Comparison of ENCODE assay signal across 20 cellular contexts in the genomic region with DNA sequence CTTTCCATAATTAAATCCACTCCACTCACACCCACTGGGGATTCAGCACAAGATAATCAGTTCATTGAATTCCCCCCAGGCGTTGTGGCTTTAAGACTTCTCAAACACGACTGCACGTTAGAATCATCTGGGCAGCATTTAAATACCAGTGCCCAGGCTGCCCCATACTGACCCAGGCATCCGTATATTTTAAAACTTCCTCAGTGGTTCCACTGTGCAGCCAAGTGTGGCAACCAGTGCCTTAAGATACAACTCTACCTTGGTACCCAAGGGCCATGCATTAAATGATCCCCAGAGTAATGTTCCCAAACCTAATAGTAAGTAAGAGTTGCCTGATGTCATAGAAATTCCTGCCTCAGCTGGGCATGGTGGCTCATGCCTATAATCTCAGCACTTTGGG. TPM values are rescaled to one million over a fixed set of nuclear protein-coding genes. Genes with fewer than 3 reads are reported as not detected.
DNase-seq lines count a peak whose midpoint lies in the region; ATAC-seq, FAIRE-seq and TF ChIP-seq lines count a peak whose summit lies in the region.
"Had no signal": no experiment of that assay in that cellular context is flagged by ENCODE, and none has a peak within 500 bp of the region (broad histone marks: within the 10 kb centered on the region; RNA-seq: fewer than 3 reads in every experiment).

No MANE protein-coding gene starts in this region.

- no peak overlapping the region for H3K27ac ChIP-seq in GM12878 (ENCODE audit: control insufficient read depth, insufficient read depth)
- no peak overlapping the region for H3K27ac ChIP-seq in gastrocnemius medialis
- H3K27ac ChIP-seq: KMS-11, upper lobe of right lung had no signal

- POLR2A ChIA-PET in GM12878 (lab: Charles Lee): no interaction called here
- POLR2A ChIA-PET in activated CD4-positive, alpha-beta T cell treated with anti-CD3 and anti-CD28 coated beads for 36 hours (lab: Charles Lee): no interaction called here

- H3K27ac Mint-ChIP-seq in osteocyte (ENCODE audit: unreplicated experiment): peak overlapping the region; percentile 54
- no peak overlapping the region for H3K27ac Mint-ChIP-seq in activated CD4-positive, alpha-beta T cell treated with anti-CD3 and anti-CD28 coated beads for 36 hours
- H3K27ac Mint-ChIP-seq: activated CD8-positive, alpha-beta T cell treated with anti-CD3 and anti-CD28 coated beads for 36 hours had no signal

- no peaks in the 10 kb centered on the region for H3K79me2 ChIP-seq in GM12878 (ENCODE audit: control insufficient read depth, insufficient read depth, low read length)

- H3K9me3 Mint-ChIP-seq in osteocyte (ENCODE audit: unreplicated experiment): no peaks in the 10 kb centered on the region
- H3K9me3 Mint-ChIP-seq in activated CD4-positive, alpha-beta T cell treated with anti-CD3 and anti-CD28 coated beads for 36 hours (ENCODE audit: low read depth): no peaks in the 10 kb centered on the region
- H3K9me3 Mint-ChIP-seq: activated CD8-positive, alpha-beta T cell treated with anti-CD3 and anti-CD28 coated beads for 36 hours; central memory CD8-positive, alpha-beta T cell had no signal

- ATAC-seq in GM18870 (IDR thresholded peaks at IDR 0.05; ENCODE audit: unreplicated experiment) (peak; percentile 8), HG03139 (IDR thresholded peaks at IDR 0.05; ENCODE audit: unreplicated experiment) (peak; percentile 23), GM12878 (peak; percentile 52), gastrocnemius medialis (no peak)
- no peak for ATAC-seq in activated CD4-positive, alpha-beta T cell treated with anti-CD3 and anti-CD28 coated beads for 36 hours
- ATAC-seq: activated CD8-positive, alpha-beta T cell treated with anti-CD3 and anti-CD28 coated beads for 36 hours had no signal

- SMC1A ChIA-PET in GM12878 (lab: Charles Lee; ENCODE audit: uncharacterized antibody, unreplicated experiment): interaction anchor here (1.1 to 1.2 kb wide), 2 partner anchors 8 to 38 kb away, joined by 3 read pairs; no protein-coding TSS in a partner anchor

- RAD21 ChIA-PET in GM12878 (lab: Charles Lee; ENCODE audit: unreplicated experiment): no interaction called here

- BruUV-seq in GM12878 (replicated peaks; lab: Mats Ljungman, UMichigan): no TSS peak

- CTCF ChIA-PET in GM12878 (lab: Yijun Ruan, JAX): no interaction called here
- CTCF ChIA-PET in activated CD4-positive, alpha-beta T cell treated with anti-CD3 and anti-CD28 coated beads for 36 hours (lab: Charles Lee): interaction anchor here (0.7 kb wide), 1 partner anchor 106 kb away, joined by 4 read pairs; no protein-coding TSS in a partner anchor

- in situ Hi-C loops in GM12878 (cut with MboI) (no loop called here), gastrocnemius medialis (cut with MboI; ENCODE audit: low sequenced_read_pairs in 4 of 4) (no loop called here)

- no peak for DNase-seq in GM12878 (ENCODE audit: low read depth, low spot score)
- DNase-seq in osteocyte (ENCODE audit: extremely low spot score, unreplicated experiment): no peak
- no peak for DNase-seq in gastrocnemius medialis
- DNase-seq in activated CD4-positive, alpha-beta T cell treated with anti-CD3 and anti-CD28 coated beads for 36 hours: no peak
- no peak for DNase-seq in NOMO-1 (lab: John Stamatoyannopoulos, UW; ENCODE audit: unreplicated experiment in 2 of 2)
- DNase-seq in HPDE6-E6E7 (ENCODE audit: extremely low spot score): no peak
- DNase-seq: activated CD8-positive, alpha-beta T cell treated with anti-CD3 and anti-CD28 coated beads for 36 hours; DND-41; midbrain; NCI-H1417 treated with DMSO at 0.1 percent for 48 hours; NCI-H446; occipital lobe; stimulated activated naive CD4-positive, alpha-beta T cell; upper lobe of right lung had no signal

- intact Hi-C loops in GM12878 (cut with micrococcal nuclease; ENCODE audit: unreplicated experiment) (no loop called here), gastrocnemius medialis (cut with DNase I; ENCODE audit: low total_unique reads) (no loop called here)
- intact Hi-C loops in activated CD4-positive, alpha-beta T cell treated with anti-CD3 and anti-CD28 coated beads for 36 hours (cut with DNase I, micrococcal nuclease): no loop called here

- H3K27me3 ChIP-seq in GM12878 (replicated peaks in 1 of 2; ENCODE audit: control insufficient read depth in 2 of 2, insufficient read depth in 2 of 2, low read length in 1 of 2) (no peaks in the 10 kb centered on the region; a peak in 1 of 4 replicates), gastrocnemius medialis (no peaks in the 10 kb centered on the region)
- H3K27me3 ChIP-seq: BE2C, upper lobe of right lung had no signal

- no peak for TF ChIP-seq RAD21 in GM12878 (IDR thresholded peaks at IDR 0.05; ENCODE audit: insufficient read depth, low read depth, low read length)

- no peaks in the 10 kb centered on the region for H4K20me1 ChIP-seq in GM12878 (ENCODE audit: control insufficient read depth, insufficient read depth)

- peaks cover 3% of the 10 kb centered on the region for H3K27me3 Mint-ChIP-seq in osteocyte (ENCODE audit: unreplicated experiment)
- H3K27me3 Mint-ChIP-seq in activated CD4-positive, alpha-beta T cell treated with anti-CD3 and anti-CD28 coated beads for 36 hours: peaks cover 11% of the 10 kb centered on the region

- TF ChIP-seq POLR2A in GM12878 (IDR thresholded peaks at IDR 0.05; ENCODE audit: low read depth, low read length) (no peak), gastrocnemius medialis (IDR thresholded peaks at IDR 0.05) (no peak)

- no peaks in the 10 kb centered on the region for H3K36me3 ChIP-seq in GM12878 (ENCODE audit: control insufficient read depth in 2 of 2, insufficient read depth in 2 of 2, low read length in 1 of 2)
- no peaks in the 10 kb centered on the region for H3K36me3 ChIP-seq in gastrocnemius medialis
- H3K36me3 ChIP-seq: BE2C, upper lobe of right lung had no signal

- H3K4me1 Mint-ChIP-seq in osteocyte (ENCODE audit: unreplicated experiment): peaks cover 25% of the 10 kb centered on the region
- H3K4me1 Mint-ChIP-seq in activated CD4-positive, alpha-beta T cell treated with anti-CD3 and anti-CD28 coated beads for 36 hours: peaks cover 3% of the 10 kb centered on the region
- H3K4me1 Mint-ChIP-seq: central memory CD8-positive, alpha-beta T cell had no signal

- H3K4me1 ChIP-seq in GM12878 (ENCODE audit: control insufficient read depth, insufficient read depth, low read length): no peaks in the 10 kb centered on the region
- H3K4me1 ChIP-seq in gastrocnemius medialis: peaks cover 5% of the 10 kb centered on the region in 2 donors
- H3K4me1 ChIP-seq: upper lobe of right lung had no signal

- H3K36me3 Mint-ChIP-seq in osteocyte (ENCODE audit: unreplicated experiment): no peaks in the 10 kb centered on the region
- H3K36me3 Mint-ChIP-seq in activated CD4-positive, alpha-beta T cell treated with anti-CD3 and anti-CD28 coated beads for 36 hours (ENCODE audit: low read depth): no peaks in the 10 kb centered on the region

- no peaks in the 10 kb centered on the region for H3K9me3 ChIP-seq in GM12878 (replicated peaks; ENCODE audit: control insufficient read depth, insufficient read depth, low read length)
- no peaks in the 10 kb centered on the region for H3K9me3 ChIP-seq in gastrocnemius medialis
- H3K9me3 ChIP-seq: BE2C, upper lobe of right lung had no signal

- H3K4me2 ChIP-seq in GM12878 (ENCODE audit: control insufficient read depth, insufficient read depth): no peak overlapping the region
- H3K4me2 ChIP-seq: KMS-11 had no signal

- 0% methylated on average over 4 of the region's 4 CpGs for WGBS in GM12878 (ENCODE audit: insufficient coverage, insufficient replicate concordance, low lambda C conversion rate, missing lambda C conversion rate)

- no peak for FAIRE-seq in GM12878 (lab: Jason Lieb, UNC)
- FAIRE-seq: endometrium had no signal

- H3K4me3 Mint-ChIP-seq in osteocyte (ENCODE audit: unreplicated experiment): no peak overlapping the region
- H3K4me3 Mint-ChIP-seq in activated CD4-positive, alpha-beta T cell treated with anti-CD3 and anti-CD28 coated beads for 36 hours: no peak overlapping the region
- H3K4me3 Mint-ChIP-seq: activated CD8-positive, alpha-beta T cell treated with anti-CD3 and anti-CD28 coated beads for 36 hours; central memory CD8-positive, alpha-beta T cell had no signal

- H3K4me3 ChIP-seq in GM12878: no peak overlapping the region
- no peak overlapping the region for H3K4me3 ChIP-seq in gastrocnemius medialis
- H3K4me3 ChIP-seq: upper lobe of right lung had no signal

- H3K9ac ChIP-seq in GM12878 (ENCODE audit: control insufficient read depth, insufficient read depth, low read length): no peak overlapping the region
- H3K9ac ChIP-seq: KMS-11 had no signal

- TF ChIP-seq CTCF in GM12878 (IDR thresholded peaks at IDR 0.05 in 2 of 3, conservative IDR thresholded peaks at IDR 0.05 in 1 of 3; ENCODE audit: control insufficient read depth in 2 of 3, extremely low read depth in 1 of 3, insufficient read depth in 1 of 3, low read depth in 3 of 3, low read length in 3 of 3) (no peak), osteocyte (IDR thresholded peaks at IDR 0.05) (no peak), gastrocnemius medialis (IDR thresholded peaks at IDR 0.05 in 4 of 5, conservative IDR thresholded peaks at IDR 0.05 in 1 of 5) (no peak)

- H2AFZ ChIP-seq in GM12878 (ENCODE audit: control insufficient read depth, low read depth, low read length): no peak overlapping the region

- no peak for TF ChIP-seq EP300 in GM12878 (IDR thresholded peaks at IDR 0.05; ENCODE audit: borderline replicate concordance in 1 of 2, control insufficient read depth in 1 of 2, low read depth in 2 of 2, low read length in 2 of 2)

TF ChIP-seq in GM12878, 131 proteins besides CTCF, POLR2A, EP300 and RAD21 (continues in another document):
- TF ChIP-seq SP1 (IDR thresholded peaks at IDR 0.05; ENCODE audit: low read depth, low read length): no peak
- TF ChIP-seq IKZF1 (conservative IDR thresholded peaks at IDR 0.05): no peak

RNA-seq across cellular contexts. Expression of a gene that starts 54.3 kb away (rescaled TPM):
- 135 and 139 TPM in 2 replicates for total RNA-seq in GM12878 (2013; cell fraction: nucleolus; rRNA removed)
- total RNA-seq in GM12878 (2014; rRNA removed) (262 and 298 TPM in 2 replicates), GM12878 (2014; rRNA removed; fragmentation: Illumina TruSeq; extraction: Trizol) (280 and 291 TPM in 2 replicates), GM12878 (2021) (259 and 273 TPM in 2 replicates), osteocyte (199 and 214 TPM in 2 replicates), gastrocnemius medialis (100 to 1,000 TPM; 204 to 317 (median 240) TPM)
- polyA plus RNA-seq in GM12878 (2011; ENCODE audit: low read depth): 65.3 TPM
- polyA plus RNA-seq in GM12878 (2011; rRNA removed) (265 and 313 TPM in 2 replicates), GM12878 (2014; fragmentation: Illumina TruSeq; extraction: Trizol) (218 and 253 TPM in 2 replicates), GM12878 (2014; fragmentation: Nextera tagmentation; extraction: Ambion mirVana) (100 to 1,000 TPM; 200 to 317 TPM), GM12878 (2014; rRNA removed) (186 and 216 TPM in 2 replicates), GM12878 (2016; fragmentation: Nextera tagmentation; extraction: Ambion mirVana) (100 to 1,000 TPM; 330 to 349 TPM)
- polyA plus RNA-seq in GM12878 (2011; cell fraction: cytosol; rRNA removed): 147 and 180 TPM in 2 replicates
- polyA plus RNA-seq in GM12878 (2011; cell fraction: nucleus; rRNA removed): 105 and 112 TPM in 2 replicates
- 116 and 118 TPM in 2 replicates for polyA plus RNA-seq in GM12878 (2012)
- polyA minus RNA-seq in GM12878 (2011; rRNA and poly(A)+ RNA removed): 211 and 286 TPM in 2 replicates
- polyA minus RNA-seq in GM12878 (2011; cell fraction: cytosol; rRNA and poly(A)+ RNA removed): 168 and 206 TPM in 2 replicates
- polyA minus RNA-seq in GM12878 (2011; cell fraction: nucleus; rRNA and poly(A)+ RNA removed): 66.7 and 89.8 TPM in 2 replicates
- total RNA-seq in activated CD4-positive, alpha-beta T cell treated with anti-CD3 and anti-CD28 coated beads for 36 hours: 100 to 1,000 TPM; 413 to 474 TPM

Comparison
In these comparisons a context has a peak if more than half of its experiments do, and no peak if none do; other contexts are left out.
1. ATAC-seq: peak in GM18870 (single experiment), HG03139 (single experiment) and GM12878 (single experiment); none in gastrocnemius medialis (0 of 2) and activated CD4-positive, alpha-beta T cell treated with anti-CD3 and anti-CD28 coated beads for 36 hours (single experiment).